Comparison of ENCODE assay signal across 18 cellular contexts in the genomic region with DNA sequence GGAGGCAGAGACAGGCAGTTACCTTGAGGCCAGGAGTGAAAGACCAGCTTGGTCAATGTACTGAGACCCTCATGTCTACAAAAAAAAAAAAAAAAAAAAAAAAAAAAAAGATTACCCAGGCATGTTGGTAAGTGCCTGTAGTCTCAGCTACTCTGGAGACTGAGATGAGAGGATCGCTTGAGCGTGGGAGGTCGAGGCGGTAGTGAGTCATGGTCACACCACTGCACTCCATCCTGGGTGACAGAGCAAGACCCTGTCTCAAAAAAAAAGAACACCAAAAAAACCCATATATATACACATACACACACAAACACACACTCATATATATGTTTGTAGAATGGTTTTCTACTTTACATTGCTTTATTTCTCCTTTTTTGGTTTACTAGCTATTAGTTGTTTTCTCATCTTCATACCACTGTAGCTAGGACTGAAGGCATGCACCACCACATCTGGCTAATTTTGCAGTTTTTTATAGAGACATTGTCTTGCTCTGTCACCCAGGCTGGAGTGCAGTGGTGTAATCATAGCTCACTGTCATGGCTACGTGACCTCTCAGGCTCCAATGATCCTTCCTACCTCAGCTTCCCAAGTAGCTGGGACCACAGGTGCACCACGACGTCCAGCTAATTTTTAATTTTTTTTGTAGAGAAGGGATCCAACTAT. TPM values are rescaled to one million over a fixed set of nuclear protein-coding genes. Genes with fewer than 3 reads are reported as not detected.
DNase-seq lines count a peak whose midpoint lies in the region; ATAC-seq and TF ChIP-seq lines count a peak whose summit lies in the region.
"Had no signal": no experiment of that assay in that cellular context is flagged by ENCODE, and none has a peak within 500 bp of the region (broad histone marks: within the 10 kb centered on the region; RNA-seq: fewer than 3 reads in every experiment).

No MANE protein-coding gene starts in this region.

- peaks cover 2% of the 10 kb centered on the region for H3K36me3 Mint-ChIP-seq in activated CD4-positive, alpha-beta memory T cell treated with anti-CD3 and anti-CD28 coated beads for 36 hours
- peaks cover 16% of the 10 kb centered on the region for H3K36me3 Mint-ChIP-seq in activated CD4-positive, alpha-beta memory T cell treated with anti-CD3 and anti-CD28 coated beads, Interleukin-2, amount 10 ng/mL, durations not matched to agents 7 days and 5 days (ENCODE audit: low read depth)

- peaks cover 36% of the 10 kb centered on the region for H3K4me1 Mint-ChIP-seq in activated CD4-positive, alpha-beta memory T cell treated with anti-CD3 and anti-CD28 coated beads for 36 hours (ENCODE audit: low read depth)
- peaks cover 32% of the 10 kb centered on the region for H3K4me1 Mint-ChIP-seq in activated CD4-positive, alpha-beta memory T cell treated with anti-CD3 and anti-CD28 coated beads, Interleukin-2, amount 10 ng/mL, durations not matched to agents 7 days and 5 days
- H3K4me1 Mint-ChIP-seq: endodermal cell had no signal

- no peak overlapping the region for H3K4me3 ChIP-seq in OCI-LY7 (ENCODE audit: low read depth, low read length, poor library complexity, severe bottlenecking)
- H3K4me3 ChIP-seq: gastroesophageal sphincter, tibial nerve had no signal

- CTCF ChIA-PET in activated CD4-positive, alpha-beta memory T cell treated with anti-CD3 and anti-CD28 coated beads for 36 hours (lab: Charles Lee), result interaction anchor here (0.6 to 1.3 kb wide), 2 partner anchors 13 to 26 kb away, joined by 3 to 4 read pairs; no protein-coding TSS in a partner anchor
- CTCF ChIA-PET in activated CD4-positive, alpha-beta memory T cell treated with anti-CD3 and anti-CD28 coated beads, Interleukin-2, amount 10 ng/mL, durations not matched to agents 7 days and 5 days (lab: Charles Lee), result interaction anchor here (1.1 kb wide), 1 partner anchor 13 kb away, joined by 3 read pairs; no protein-coding TSS in a partner anchor
- CTCF ChIA-PET in OCI-LY7 (lab: Charles Lee; ENCODE audit: unreplicated experiment), result interaction anchor here (0.9 to 1.2 kb wide), 2 partner anchors 14 to 54 kb away, joined by 3 read pairs; no protein-coding TSS in a partner anchor

- BruUV-seq in OCI-LY7 (replicated peaks; lab: Mats Ljungman, UMichigan), result no TSS peak

- peaks cover 75% of the 10 kb centered on the region for H3K79me2 ChIP-seq in OCI-LY7 (ENCODE audit: insufficient read depth, low read depth, low read length)

- H4K20me1 ChIP-seq in OCI-LY7 (ENCODE audit: insufficient read depth, low read length), result no peaks in the 10 kb centered on the region

- H2AFZ ChIP-seq in OCI-LY7 (ENCODE audit: low read length), result no peak overlapping the region

- DNase-seq in activated CD4-positive, alpha-beta memory T cell treated with anti-CD3 and anti-CD28 coated beads for 36 hours, result peak; percentile 70
- DNase-seq in activated CD4-positive, alpha-beta memory T cell treated with anti-CD3 and anti-CD28 coated beads, Interleukin-2, amount 10 ng/mL, durations not matched to agents 7 days and 5 days, result no peak
- DNase-seq in OCI-LY7 (ENCODE audit: low spot score) (no peak), GM10266 (ENCODE audit: extremely low spot score) (no peak), COR-L47 (lab: John Stamatoyannopoulos, UW) (no peak), NCI-H146 (lab: John Stamatoyannopoulos, UW) (no peak)
- DNase-seq in stimulated activated CD4-positive, alpha-beta T cell treated with anti-CD3 and anti-CD28 coated beads, Interleukin-4, amount 100 ng/mL, for 4 hours, result peak; percentile 16 to 59
- DNase-seq: activated naive CD8-positive, alpha-beta T cell treated with anti-CD3 and anti-CD28 coated beads, Interleukin-2, amount 10 ng/mL, durations not matched to agents 7 days and 5 days; central memory CD4-positive, alpha-beta T cell; endodermal cell; midbrain; NCI-H1048; occipital lobe had no signal

- TF ChIP-seq CTCF in OCI-LY7 (conservative IDR thresholded peaks at IDR 0.05; ENCODE audit: low read length), result no peak
- no peak for TF ChIP-seq CTCF in GM10266 (IDR thresholded peaks at IDR 0.05; ENCODE audit: control insufficient read depth, insufficient read depth, low read depth, missing control alignments)

- POLR2A ChIA-PET in activated CD4-positive, alpha-beta memory T cell treated with anti-CD3 and anti-CD28 coated beads for 36 hours (lab: Charles Lee), result no interaction called here
- POLR2A ChIA-PET in activated CD4-positive, alpha-beta memory T cell treated with anti-CD3 and anti-CD28 coated beads, Interleukin-2, amount 10 ng/mL, durations not matched to agents 7 days and 5 days (lab: Charles Lee), result interaction anchor here (1.2 kb wide), 1 partner anchor 8 kb away, joined by 3 read pairs; no protein-coding TSS in a partner anchor
- POLR2A ChIA-PET in OCI-LY7 (lab: Charles Lee), result interaction anchor here (0.6 to 2.6 kb wide), 2 partner anchors 8 to 23 kb away, joined by 3 to 10 read pairs; no protein-coding TSS in a partner anchor

- no peak overlapping the region for H3K4me3 Mint-ChIP-seq in activated CD4-positive, alpha-beta memory T cell treated with anti-CD3 and anti-CD28 coated beads for 36 hours
- H3K4me3 Mint-ChIP-seq in activated CD4-positive, alpha-beta memory T cell treated with anti-CD3 and anti-CD28 coated beads, Interleukin-2, amount 10 ng/mL, durations not matched to agents 7 days and 5 days, result no peak overlapping the region
- H3K4me3 Mint-ChIP-seq: activated naive CD8-positive, alpha-beta T cell treated with anti-CD3 and anti-CD28 coated beads, Interleukin-2, amount 10 ng/mL, durations not matched to agents 7 days and 5 days; endodermal cell; WTC11 had no signal

- 0 out of 2 replicates have a peak overlapping the region, but pooled peaks have one; percentile 4 for H3K4me2 ChIP-seq in OCI-LY7 (ENCODE audit: low read length)

- no peaks in the 10 kb centered on the region for H3K9me2 ChIP-seq in OCI-LY7 (ENCODE audit: insufficient read depth, low read length)

- H3K27ac Mint-ChIP-seq in activated CD4-positive, alpha-beta memory T cell treated with anti-CD3 and anti-CD28 coated beads for 36 hours, result no peak overlapping the region
- no peak overlapping the region for H3K27ac Mint-ChIP-seq in activated CD4-positive, alpha-beta memory T cell treated with anti-CD3 and anti-CD28 coated beads, Interleukin-2, amount 10 ng/mL, durations not matched to agents 7 days and 5 days
- H3K27ac Mint-ChIP-seq: activated naive CD8-positive, alpha-beta T cell treated with anti-CD3 and anti-CD28 coated beads, Interleukin-2, amount 10 ng/mL, durations not matched to agents 7 days and 5 days; endodermal cell; WTC11 had no signal

- intact Hi-C loops in activated CD4-positive, alpha-beta memory T cell treated with anti-CD3 and anti-CD28 coated beads for 36 hours (cut with micrococcal nuclease), result loop anchor here (1.0 to 5.0 kb wide), 2 partner anchors 10 to 53 kb away; no protein-coding TSS in a partner anchor
- intact Hi-C loops in OCI-LY7 (cut with micrococcal nuclease; ENCODE audit: unreplicated experiment), result no loop called here

- no peaks in the 10 kb centered on the region for H3K9me3 Mint-ChIP-seq in activated CD4-positive, alpha-beta memory T cell treated with anti-CD3 and anti-CD28 coated beads for 36 hours
- H3K9me3 Mint-ChIP-seq in activated CD4-positive, alpha-beta memory T cell treated with anti-CD3 and anti-CD28 coated beads, Interleukin-2, amount 10 ng/mL, durations not matched to agents 7 days and 5 days, result no peaks in the 10 kb centered on the region
- H3K9me3 Mint-ChIP-seq: activated naive CD8-positive, alpha-beta T cell treated with anti-CD3 and anti-CD28 coated beads, Interleukin-2, amount 10 ng/mL, durations not matched to agents 7 days and 5 days; endodermal cell; WTC11 had no signal

- no peaks in the 10 kb centered on the region for H3K27me3 Mint-ChIP-seq in activated CD4-positive, alpha-beta memory T cell treated with anti-CD3 and anti-CD28 coated beads for 36 hours
- H3K27me3 Mint-ChIP-seq in activated CD4-positive, alpha-beta memory T cell treated with anti-CD3 and anti-CD28 coated beads, Interleukin-2, amount 10 ng/mL, durations not matched to agents 7 days and 5 days, result no peaks in the 10 kb centered on the region
- H3K27me3 Mint-ChIP-seq: activated naive CD8-positive, alpha-beta T cell treated with anti-CD3 and anti-CD28 coated beads, Interleukin-2, amount 10 ng/mL, durations not matched to agents 7 days and 5 days had no signal

- peak; percentile 87 for ATAC-seq in HG02759 (IDR thresholded peaks at IDR 0.05; ENCODE audit: unreplicated experiment)
- ATAC-seq: gastroesophageal sphincter, WTC11 had no signal

- H3K36me3 ChIP-seq in OCI-LY7 (ENCODE audit: insufficient read depth, low read length), result peaks cover 5% of the 10 kb centered on the region
- H3K36me3 ChIP-seq: gastroesophageal sphincter, tibial nerve had no signal

- peaks cover 32% of the 10 kb centered on the region for H3K4me1 ChIP-seq in OCI-LY7 (ENCODE audit: insufficient read depth, low read length, poor library complexity, severe bottlenecking)
- H3K4me1 ChIP-seq: tibial nerve had no signal

- no peak overlapping the region for H3K27ac ChIP-seq in OCI-LY7 (ENCODE audit: low read depth, low read length, poor library complexity, severe bottlenecking)
- H3K27ac ChIP-seq: gastroesophageal sphincter, tibial nerve had no signal

- no peaks in the 10 kb centered on the region for H3K9me3 ChIP-seq in OCI-LY7 (ENCODE audit: low read length)
- H3K9me3 ChIP-seq: gastroesophageal sphincter, tibial nerve had no signal

RNA-seq across cellular contexts. Expression of a gene that starts 14.5 kb away (rescaled TPM):
- 10 to 100 TPM; 13.0 to 13.1 TPM for total RNA-seq in activated CD4-positive, alpha-beta memory T cell treated with anti-CD3 and anti-CD28 coated beads for 36 hours
- 10 to 100 TPM; 16.9 to 17.6 TPM for total RNA-seq in activated CD4-positive, alpha-beta memory T cell treated with anti-CD3 and anti-CD28 coated beads, Interleukin-2, amount 10 ng/mL, durations not matched to agents 7 days and 5 days
- 10.7 and 20.5 TPM in 2 replicates for total RNA-seq in OCI-LY7 (2014; rRNA removed; shearing (Covaris generic))
- 16.5 and 22.9 TPM in 2 replicates for total RNA-seq in OCI-LY7 (2022)
- total RNA-seq: A673, occipital lobe had no signal

Comparison
In these comparisons a context has a peak if more than half of its experiments do, and no peak if none do; other contexts are left out.
1. DNase-seq: peak in activated CD4-positive, alpha-beta memory T cell treated with anti-CD3 and anti-CD28 coated beads for 36 hours (single experiment) and stimulated activated CD4-positive, alpha-beta T cell treated with anti-CD3 and anti-CD28 coated beads, Interleukin-4, amount 100 ng/mL, for 4 hours (2 of 2); none in activated CD4-positive, alpha-beta memory T cell treated with anti-CD3 and anti-CD28 coated beads, Interleukin-2, amount 10 ng/mL, durations not matched to agents 7 days and 5 days (single experiment), OCI-LY7 (single experiment), GM10266 (single experiment), COR-L47 (single experiment) and NCI-H146 (single experiment).